Comparison of ENCODE assay signal across 18 cellular contexts in the genomic region with DNA sequence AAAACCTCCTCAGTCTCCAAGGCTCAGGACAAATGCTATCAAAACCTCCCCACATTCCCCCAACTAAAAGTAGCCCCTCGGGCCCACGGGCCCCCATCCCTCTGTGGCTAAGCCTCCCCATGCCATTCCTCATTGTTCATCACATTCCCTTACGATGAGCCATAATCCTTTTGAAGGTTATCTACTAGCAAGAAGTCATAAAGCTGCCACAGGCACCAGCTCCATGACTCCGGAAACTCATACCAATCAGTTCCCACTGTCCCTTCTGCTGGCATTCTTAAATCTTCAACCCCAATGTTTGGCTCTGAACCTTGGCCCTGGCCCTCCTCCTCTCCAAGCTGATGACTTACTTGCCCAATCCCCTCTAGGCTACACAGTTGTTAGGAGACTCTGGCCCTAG. TPM values are rescaled to one million over a fixed set of nuclear protein-coding genes. Genes with fewer than 3 reads are reported as not detected.
DNase-seq lines count a peak whose midpoint lies in the region; ATAC-seq and FAIRE-seq lines count a peak whose summit lies in the region.
"Had no signal": no experiment of that assay in that cellular context is flagged by ENCODE, and none has a peak within 500 bp of the region (broad histone marks: within the 10 kb centered on the region; RNA-seq: fewer than 3 reads in every experiment).

No MANE protein-coding gene starts in this region.

- no peaks in the 10 kb centered on the region for H3K79me1 ChIP-seq in neuronal stem cell (ENCODE audit: low read depth, low read length)

- H3K27ac Mint-ChIP-seq in T-helper 17 cell, result no peak overlapping the region
- H3K27ac Mint-ChIP-seq: activated CD4-positive, alpha-beta T cell treated with anti-CD3 and anti-CD28 coated beads, Interleukin-2, amount 10 ng/mL, durations not matched to agents 7 days and 5 days; naive thymus-derived CD4-positive, alpha-beta T cell; T-helper 2 cell treated with Interferon-gamma antibody and Interleukin-4, amounts not matched to agents 5 μg/mL and 100 μg/mL, for 36 hours had no signal

- H2AFZ ChIP-seq in neuronal stem cell (ENCODE audit: low read length), result no peak overlapping the region

- no peak for ATAC-seq in T-helper 17 cell
- ATAC-seq: activated T-cell treated with anti-CD3 and anti-CD28 coated beads, Interleukin-2, amount 50 U/mL, for 4 hours; left colon; naive thymus-derived CD4-positive, alpha-beta T cell; right cardiac atrium had no signal

- H3K27ac ChIP-seq in neuronal stem cell (replicated peaks; ENCODE audit: low read length), result no peak overlapping the region
- H3K27ac ChIP-seq: RWPE1 had no signal

- H4K91ac ChIP-seq in neuronal stem cell (ENCODE audit: low read depth, low read length, poor library complexity), result no peak overlapping the region

- no peak overlapping the region for H2BK12ac ChIP-seq in neuronal stem cell (ENCODE audit: low read length)

- H3K4me1 ChIP-seq in neuronal stem cell (ENCODE audit: control insufficient read depth in 2 of 2, insufficient read depth in 1 of 2, low read depth in 1 of 2, low read length in 2 of 2), result peaks cover 4 to 14% of the 10 kb centered on the region in 2 donors

- H3K9me3 ChIP-seq in T-helper 17 cell (ENCODE audit: control insufficient read depth, low read length, poor library complexity, severe bottlenecking) (no peaks in the 10 kb centered on the region), neuronal stem cell (replicated peaks in 1 of 2; ENCODE audit: control insufficient read depth in 2 of 2, insufficient read depth in 1 of 2, low read depth in 1 of 2, low read length in 2 of 2) (no peaks in the 10 kb centered on the region)

- peak overlapping the region; percentile 4 for H3K4me3 Mint-ChIP-seq in T-helper 17 cell
- H3K4me3 Mint-ChIP-seq: activated CD4-positive, alpha-beta T cell treated with anti-CD3 and anti-CD28 coated beads, Interleukin-2, amount 10 ng/mL, durations not matched to agents 7 days and 5 days; activated T-cell treated with anti-CD3 and anti-CD28 coated beads, Interleukin-2, amount 50 U/mL, for 4 hours; naive thymus-derived CD4-positive, alpha-beta T cell; T-helper 2 cell treated with Interferon-gamma antibody and Interleukin-4, amounts not matched to agents 5 μg/mL and 100 μg/mL, for 36 hours had no signal

- H3K23ac ChIP-seq in neuronal stem cell (ENCODE audit: low read depth, low read length, poor library complexity), result no peak overlapping the region

- DNase-seq in A172 (ENCODE audit: low spot score) (peak; percentile 93), HCEC 1CT (peak; percentile 46), T-helper 17 cell (no peak), kidney tubule cell (ENCODE audit: low spot score) (peak; percentile 53), neuronal stem cell (ENCODE audit: low spot score) (no peak), frontal cortex (ENCODE audit: low spot score in 2 of 2) (no peak), D341Med (ENCODE audit: low spot score) (no peak), HT-29 (ENCODE audit: low spot score) (no peak)
- DNase-seq: activated CD4-positive, alpha-beta T cell treated with anti-CD3 and anti-CD28 coated beads, Interleukin-2, amount 10 ng/mL, durations not matched to agents 7 days and 5 days; activated T-cell treated with anti-CD3 and anti-CD28 coated beads, Interleukin-2, amount 50 U/mL, for 4 hours; head of caudate nucleus; naive thymus-derived CD4-positive, alpha-beta T cell; NCI-H748 treated with DMSO at 0.1 percent for 48 hours; right cardiac atrium; stimulated activated naive CD4-positive, alpha-beta T cell treated with Interleukin-2 at 50 U/mL for 16 hours had no signal

- no peak overlapping the region for H3K14ac ChIP-seq in neuronal stem cell (ENCODE audit: low read length)

- no peak overlapping the region for H3K4me3 ChIP-seq in neuronal stem cell (ENCODE audit: low read length in 2 of 2)

- no peak overlapping the region for H2BK15ac ChIP-seq in neuronal stem cell (ENCODE audit: low read length)

- no peak overlapping the region for H3K18ac ChIP-seq in neuronal stem cell (ENCODE audit: low read length)

- no peaks in the 10 kb centered on the region for H3K36me3 Mint-ChIP-seq in T-helper 17 cell (ENCODE audit: low read depth)
- H3K36me3 Mint-ChIP-seq: naive thymus-derived CD4-positive, alpha-beta T cell had no signal

- peaks cover 12% of the 10 kb centered on the region for H3K27me3 Mint-ChIP-seq in T-helper 17 cell
- H3K27me3 Mint-ChIP-seq: activated CD4-positive, alpha-beta T cell treated with anti-CD3 and anti-CD28 coated beads, Interleukin-2, amount 10 ng/mL, durations not matched to agents 7 days and 5 days had no signal

- H3K27me3 ChIP-seq in neuronal stem cell (ENCODE audit: control insufficient read depth in 3 of 3, insufficient read depth in 3 of 3, low read depth in 1 of 3, low read length in 3 of 3), result peaks cover 0 to 40% (median 0%) of the 10 kb centered on the region in 3 experiments

- H3K9ac ChIP-seq in neuronal stem cell (ENCODE audit: low read depth, low read length, poor library complexity), result no peak overlapping the region

- FAIRE-seq in frontal cortex (lab: Jason Lieb, UNC), result no peak

- no peak overlapping the region for H4K8ac ChIP-seq in neuronal stem cell (ENCODE audit: low read depth, low read length)

- H3K36me3 ChIP-seq in neuronal stem cell (replicated peaks in 1 of 2; ENCODE audit: control insufficient read depth in 2 of 2, insufficient read depth in 2 of 2, low read length in 2 of 2), result no peaks in the 10 kb centered on the region

- H3K4ac ChIP-seq in neuronal stem cell (ENCODE audit: low read length), result no peak overlapping the region

- H2BK120ac ChIP-seq in neuronal stem cell (ENCODE audit: low read depth, low read length), result no peak overlapping the region

- WGBS in neuronal stem cell (ENCODE audit: extremely low coverage in 2 of 2, insufficient read length in 2 of 2, insufficient replicate concordance in 1 of 2), 2 donors, result no CpG with 5 or more reads among the region's 4 CpGs

- no peak overlapping the region for H3K4me2 ChIP-seq in neuronal stem cell (ENCODE audit: insufficient read depth, low read length, poor library complexity, severe bottlenecking)

- H2AK5ac ChIP-seq in neuronal stem cell (ENCODE audit: low read depth, low read length), result no peak overlapping the region

- no peak overlapping the region for H2BK5ac ChIP-seq in neuronal stem cell (ENCODE audit: low read length)

- peaks cover 7% of the 10 kb centered on the region for H3K4me1 Mint-ChIP-seq in T-helper 17 cell

RNA-seq across cellular contexts. Expression of a gene that starts 19.4 kb away (rescaled TPM):
- 144 and 146 TPM in 2 replicates for total RNA-seq in A172 (2014; rRNA removed; shearing (Covaris generic))
- total RNA-seq in T-helper 17 cell (10 to 100 TPM; 94.3 to 94.5 TPM), frontal cortex (130 TPM)
- polyA plus RNA-seq in neuronal stem cell (2013, experiment 1 of 2), result 37.0 TPM
- 37.5 TPM for polyA plus RNA-seq in neuronal stem cell (2013, experiment 2 of 2)
- 42.3 and 52.0 TPM in 2 replicates for total RNA-seq in HT-29 (2014; rRNA removed; shearing (Covaris generic))

Comparison
In these comparisons a context has a peak if more than half of its experiments do, and no peak if none do; other contexts are left out.
1. DNase-seq: peak in A172 (single experiment), HCEC 1CT (single experiment) and kidney tubule cell (single experiment); none in T-helper 17 cell (0 of 3), neuronal stem cell (single experiment), frontal cortex (0 of 2), D341Med (single experiment) and HT-29 (single experiment).